18 cellular contexts compared by ENCODE assay signal in the genomic region with DNA sequence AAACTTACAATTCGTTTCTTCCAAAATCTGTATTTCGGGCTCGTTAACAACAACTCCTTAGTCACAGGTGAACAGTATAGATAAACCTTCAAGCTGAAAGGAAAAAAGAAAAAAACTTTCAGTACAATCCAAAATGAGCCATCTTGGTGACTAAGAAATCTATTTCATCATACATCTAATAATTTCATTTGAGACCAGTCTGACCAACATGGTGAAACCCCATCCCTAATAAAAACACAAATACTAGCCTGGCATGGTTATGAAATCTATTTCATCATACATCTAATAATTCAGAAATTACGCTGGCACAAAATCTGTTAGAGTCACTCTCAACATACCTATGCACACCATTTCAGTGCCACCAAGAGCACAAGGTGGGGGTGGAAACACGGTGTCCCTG. TPM values are rescaled to one million over a fixed set of nuclear protein-coding genes. Genes with fewer than 3 reads are reported as not detected.
"Had no signal": no experiment of that assay in that cellular context is flagged by ENCODE, and none has a peak within 500 bp of the region (broad histone marks: within the 10 kb centered on the region; RNA-seq: fewer than 3 reads in every experiment).

No MANE protein-coding gene starts in this region.

- DNase-seq: activated CD4-positive, alpha-beta T cell treated with anti-CD3 and anti-CD28 coated beads, Interleukin-2, amount 10 ng/mL, durations not matched to agents 24 days and 14 days; activated CD4-positive, CD25-positive, alpha-beta regulatory T cell; activated CD8-positive, alpha-beta memory T cell treated with anti-CD3 and anti-CD28 coated beads for 24 hours; activated naive CD8-positive, alpha-beta T cell treated with anti-CD3 and anti-CD28 coated beads, Interleukin-2, amount 10 ng/mL, durations not matched to agents 7 days and 5 days; anterior cingulate cortex; brain microvascular endothelial cell; erythroblast; foreskin keratinocyte; lower lobe of right lung; sigmoid colon; stimulated activated naive B cell treated with anti-CD40 and anti-IgM and Interleukin-4, amounts not matched to agents 10 μg/mL and 1 μg/mL and 100 μg/mL, for 72 hours; SW 1271; thyroid gland had no signal

- H3K4me3 ChIP-seq: lower lobe of right lung, sigmoid colon, thyroid gland had no signal

- H3K4me1 ChIP-seq: foreskin keratinocyte, lower lobe of right lung, sigmoid colon, thyroid gland had no signal

- H3K27ac ChIP-seq: brain microvascular endothelial cell, foreskin keratinocyte, lower lobe of right lung, sigmoid colon, thyroid gland had no signal

- H3K9me3 ChIP-seq: lower lobe of right lung, sigmoid colon, thyroid gland had no signal

- H3K27me3 ChIP-seq: brain microvascular endothelial cell, foreskin keratinocyte, sigmoid colon, thyroid gland had no signal

RNA-seq across cellular contexts. Expression of a gene that starts 14.1 kb away (rescaled TPM):
- total RNA-seq: activated CD4-positive, alpha-beta T cell treated with anti-CD3 and anti-CD28 coated beads, Interleukin-2, amount 10 ng/mL, durations not matched to agents 24 days and 14 days; chondrocyte; dermis microvascular lymphatic vessel endothelial cell; foreskin keratinocyte; myocyte; pulmonary artery endothelial cell; thyroid gland; urinary bladder had no signal
